Comparison of ENCODE assay signal across 25 cellular contexts in genomic region chr12:131333136-131333535, GRCh38.
DNase-seq lines count a peak whose midpoint lies in the region; ATAC-seq and TF ChIP-seq lines count a peak whose summit lies in the region.
"Had no signal": no experiment of that assay in that cellular context is flagged by ENCODE, and none has a peak within 500 bp of the region (broad histone marks: within the 10 kb centered on the region; RNA-seq: fewer than 3 reads in every experiment).

No MANE protein-coding gene starts in this region.

- no peaks in the 10 kb centered on the region for H4K20me1 ChIP-seq in neural progenitor cell (ENCODE audit: low read depth)
- H4K20me1 ChIP-seq: BLaER1 treated with 17β-estradiol and CSF1 and Interleukin-3, amounts not matched to agents 10 nM and 100 nM had no signal

- no peak for TF ChIP-seq CTCF in right atrium auricular region (IDR thresholded peaks at IDR 0.05)
- TF ChIP-seq CTCF in neural progenitor cell (IDR thresholded peaks at IDR 0.05) = no peak
- no peak for TF ChIP-seq CTCF in upper lobe of right lung (IDR thresholded peaks at IDR 0.05)

- H3K27me3 Mint-ChIP-seq in neural progenitor cell (ENCODE audit: insufficient read depth, low read depth) = peaks cover 13% of the 10 kb centered on the region
- H3K27me3 Mint-ChIP-seq: CD4-positive, alpha-beta T cell had no signal

- no peaks in the 10 kb centered on the region for H3K79me2 ChIP-seq in neural progenitor cell (ENCODE audit: low read depth)

- intact Hi-C loops in Right ventricle myocardium superior (cut with DNase I) (no loop called here), upper lobe of right lung (cut with DNase I) (no loop called here)

- H3K4me1 ChIP-seq in right atrium auricular region = no peaks in the 10 kb centered on the region
- no peaks in the 10 kb centered on the region for H3K4me1 ChIP-seq in neural progenitor cell
- no peaks in the 10 kb centered on the region for H3K4me1 ChIP-seq in upper lobe of right lung
- no peaks in the 10 kb centered on the region for H3K4me1 ChIP-seq in effector memory CD4-positive, alpha-beta T cell (ENCODE audit: control insufficient read depth, insufficient read depth, low read length, poor library complexity, severe bottlenecking)
- H3K4me1 ChIP-seq: A549, BE2C had no signal

- peaks cover 2% of the 10 kb centered on the region for H3K9me3 Mint-ChIP-seq in neural progenitor cell
- H3K9me3 Mint-ChIP-seq: CD4-positive, alpha-beta T cell had no signal

- H3K27ac Mint-ChIP-seq in neural progenitor cell = peak overlapping the region; percentile 60
- H3K27ac Mint-ChIP-seq: CD14-positive monocyte; CD4-positive, alpha-beta T cell; CD8-positive, alpha-beta memory T cell had no signal

- ATAC-seq in Right ventricle myocardium superior (ENCODE audit: poor library complexity) (no peak), upper lobe of right lung (peak; percentile 15)
- ATAC-seq: GM12878 had no signal

- H3K4me2 ChIP-seq in neural progenitor cell = no peak overlapping the region
- H3K4me2 ChIP-seq: A549; BLaER1 treated with 17β-estradiol and CSF1 and Interleukin-3, amounts not matched to agents 10 nM and 100 nM had no signal

- no peak overlapping the region for H3K4me3 Mint-ChIP-seq in neural progenitor cell
- H3K4me3 Mint-ChIP-seq: CD14-positive monocyte; CD4-positive, alpha-beta T cell had no signal

- H3K36me3 ChIP-seq in right atrium auricular region (no peaks in the 10 kb centered on the region), neural progenitor cell (no peaks in the 10 kb centered on the region), upper lobe of right lung (no peaks in the 10 kb centered on the region)
- no peaks in the 10 kb centered on the region for H3K36me3 ChIP-seq in effector memory CD4-positive, alpha-beta T cell (ENCODE audit: control insufficient read depth, insufficient read depth, low read length)
- H3K36me3 ChIP-seq: BE2C; BLaER1 treated with 17β-estradiol and CSF1 and Interleukin-3, amounts not matched to agents 10 nM and 100 nM had no signal

- H3K27ac ChIP-seq in right atrium auricular region = no peak overlapping the region
- no peak overlapping the region for H3K27ac ChIP-seq in neural progenitor cell
- H3K27ac ChIP-seq in upper lobe of right lung = no peak overlapping the region
- H3K27ac ChIP-seq in effector memory CD4-positive, alpha-beta T cell (ENCODE audit: insufficient read depth, low read length, poor library complexity, severe bottlenecking) = no peak overlapping the region
- H3K27ac ChIP-seq: A549; BLaER1 treated with 17β-estradiol and CSF1 and Interleukin-3, amounts not matched to agents 10 nM and 100 nM; GM23248 had no signal

- no peaks in the 10 kb centered on the region for H3K36me3 Mint-ChIP-seq in neural progenitor cell
- H3K36me3 Mint-ChIP-seq: CD14-positive monocyte; CD8-positive, alpha-beta memory T cell had no signal

- H3K4me3 ChIP-seq in right atrium auricular region = no peak overlapping the region
- no peak overlapping the region for H3K4me3 ChIP-seq in neural progenitor cell
- no peak overlapping the region for H3K4me3 ChIP-seq in upper lobe of right lung
- no peak overlapping the region for H3K4me3 ChIP-seq in effector memory CD4-positive, alpha-beta T cell (ENCODE audit: insufficient read depth, low read depth, low read length, poor library complexity, severe bottlenecking)
- H3K4me3 ChIP-seq: A549; BLaER1 treated with 17β-estradiol and CSF1 and Interleukin-3, amounts not matched to agents 10 nM and 100 nM; GM12878; GM23248 had no signal

- H3K4me1 Mint-ChIP-seq in neural progenitor cell = no peaks in the 10 kb centered on the region
- H3K4me1 Mint-ChIP-seq: CD14-positive monocyte; CD8-positive, alpha-beta memory T cell had no signal

- H2AFZ ChIP-seq in neural progenitor cell (replicated peaks) = no peak overlapping the region
- H2AFZ ChIP-seq: GM23248 had no signal

- H3F3A ChIP-seq in neural progenitor cell (ENCODE audit: low read depth) = no peaks in the 10 kb centered on the region

- DNase-seq in activated CD8-positive, alpha-beta memory T cell treated with anti-CD3 and anti-CD28 coated beads for 24 hours = peak; percentile 42
- DNase-seq in activated CD8-positive, alpha-beta memory T cell treated with anti-CD3 and anti-CD28 coated beads, Interleukin-2, amount 50 U/mL, for 4 hours = no peak
- DNase-seq in right atrium auricular region (ENCODE audit: low spot score) (peak; percentile 40), Right ventricle myocardium superior (no peak), neural progenitor cell (ENCODE audit: low spot score) (no peak), upper lobe of right lung (no peak), RPMI8226 (no peak)
- DNase-seq in effector memory CD4-positive, alpha-beta T cell = no peak
- DNase-seq: 8988T; ACHN; AML-193; BE2C; CD4-positive, alpha-beta T cell; CD8-positive, alpha-beta memory T cell; DMS 273 treated with DMSO at 0.1 percent for 48 hours; DMS79; EL; GDM1; GM23248; H7; HCEC 1CT had no signal

- H3K27me3 ChIP-seq in right atrium auricular region (no peaks in the 10 kb centered on the region), neural progenitor cell (no peaks in the 10 kb centered on the region), upper lobe of right lung (no peaks in the 10 kb centered on the region)
- H3K27me3 ChIP-seq in effector memory CD4-positive, alpha-beta T cell (replicated peaks; ENCODE audit: control insufficient read depth, insufficient read depth, low read length, poor library complexity, severe bottlenecking) = no peaks in the 10 kb centered on the region
- H3K27me3 ChIP-seq: BE2C; BLaER1 treated with 17β-estradiol and CSF1 and Interleukin-3, amounts not matched to agents 10 nM and 100 nM had no signal

- H3K9me3 ChIP-seq in right atrium auricular region (peaks cover 0 to 6% of the 10 kb centered on the region in 2 donors), neural progenitor cell (ENCODE audit: low read depth) (no peaks in the 10 kb centered on the region), upper lobe of right lung (no peaks in the 10 kb centered on the region)
- H3K9me3 ChIP-seq in effector memory CD4-positive, alpha-beta T cell (ENCODE audit: control insufficient read depth, low read length) = no peaks in the 10 kb centered on the region
- H3K9me3 ChIP-seq: A549, BE2C had no signal

- H3K9ac ChIP-seq in neural progenitor cell = no peak overlapping the region
- H3K9ac ChIP-seq: BLaER1 treated with 17β-estradiol and CSF1 and Interleukin-3, amounts not matched to agents 10 nM and 100 nM; GM23248 had no signal

Comparison
In these comparisons a context has a peak if more than half of its experiments do, and no peak if none do; other contexts are left out.
1. DNase-seq: peak in activated CD8-positive, alpha-beta memory T cell treated with anti-CD3 and anti-CD28 coated beads for 24 hours (single experiment) and right atrium auricular region (single experiment); none in activated CD8-positive, alpha-beta memory T cell treated with anti-CD3 and anti-CD28 coated beads, Interleukin-2, amount 50 U/mL, for 4 hours (single experiment), Right ventricle myocardium superior (single experiment), neural progenitor cell (single experiment), upper lobe of right lung (single experiment), RPMI8226 (single experiment) and effector memory CD4-positive, alpha-beta T cell (0 of 3).